In the genomic region with DNA sequence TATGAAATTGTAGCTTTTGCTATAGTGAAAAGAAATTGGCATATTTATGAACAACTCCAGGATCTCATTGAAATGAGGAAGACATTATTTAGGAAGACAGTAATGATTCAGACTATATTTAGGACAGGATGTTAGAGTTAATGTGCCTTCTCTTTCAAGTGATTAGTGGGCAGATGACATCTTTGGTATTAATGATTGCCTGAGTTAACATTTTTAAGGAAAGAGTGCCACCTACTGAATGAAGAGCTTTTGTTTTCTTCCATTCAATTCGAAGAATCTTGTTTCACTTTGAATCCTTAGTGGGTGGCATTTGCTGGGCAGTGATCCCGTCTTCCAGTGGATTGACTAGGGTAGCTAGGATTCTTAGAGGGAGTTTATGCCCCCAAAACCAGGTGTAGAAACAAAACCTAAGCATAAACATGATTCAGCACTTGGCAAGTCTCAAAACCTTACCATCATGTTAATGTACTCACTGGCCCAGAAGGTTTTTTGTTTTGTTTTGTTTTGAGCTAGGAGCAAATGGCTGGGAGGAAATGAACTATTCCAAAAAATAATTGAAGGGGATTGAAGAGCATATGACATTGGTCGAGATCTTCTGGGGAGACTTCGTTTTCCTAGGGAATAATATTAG, we compare ENCODE assay signal across 8 cellular contexts. TPM values are rescaled to one million over a fixed set of nuclear protein-coding genes. Genes with fewer than 3 reads are reported as not detected.
DNase-seq lines count a peak whose midpoint lies in the region; ATAC-seq, FAIRE-seq and TF ChIP-seq lines count a peak whose summit lies in the region.

No MANE protein-coding gene starts in this region.

- DNase-seq in Calu3 (no peak), NAMALWA (ENCODE audit: low spot score) (peak; percentile 64), frontal cortex (ENCODE audit: low spot score in 2 of 2) (peak in 1 of 2 donors; percentile 30), psoas muscle (no peak)
- DNase-seq in activated CD4-positive, alpha-beta memory T cell treated with anti-CD3 and anti-CD28 coated beads for 36 hours = no peak
- DNase-seq in stimulated activated CD4-positive, alpha-beta T cell treated with anti-CD3 and anti-CD28 coated beads, Interleukin-4, amount 100 ng/mL, for 4 hours = no peak

- H3K4me1 Mint-ChIP-seq in Calu3 (ENCODE audit: low read depth, unreplicated experiment) = peaks cover 71% of the 10 kb centered on the region
- H3K4me1 Mint-ChIP-seq in activated CD4-positive, alpha-beta memory T cell treated with anti-CD3 and anti-CD28 coated beads for 36 hours (ENCODE audit: low read depth) = peaks cover 85% of the 10 kb centered on the region

- POLR2A ChIA-PET in activated CD4-positive, alpha-beta memory T cell treated with anti-CD3 and anti-CD28 coated beads for 36 hours (lab: Charles Lee) = interaction anchor here (0.6 to 1.4 kb wide), 5 partner anchors 9 to 510 kb away, joined by 3 to 8 read pairs (median 4); no protein-coding TSS in a partner anchor

- 11 to 12% (median 11%) methylated on average over 4 of the region's 4 CpGs for WGBS in psoas muscle, 3 donors

- peak; percentile 75 for FAIRE-seq in frontal cortex (lab: Jason Lieb, UNC)

- no peaks in the 10 kb centered on the region for H3K9me3 ChIP-seq in psoas muscle

- H3K27me3 ChIP-seq in psoas muscle (ENCODE audit: insufficient read depth in 3 of 3, low read length in 2 of 3) = no peaks in the 10 kb centered on the region

- TF ChIP-seq CTCF in Calu3 (IDR thresholded peaks at IDR 0.05; ENCODE audit: unreplicated experiment) (peak; percentile 43), psoas muscle (IDR thresholded peaks at IDR 0.05) (peak; percentile 62)

- CTCF ChIA-PET in Calu3 (lab: Charles Lee) = interaction anchor here (0.6 to 2.5 kb wide), 7 partner anchors 10 to 567 kb away, joined by 3 to 45 read pairs (median 3); no protein-coding TSS in a partner anchor
- CTCF ChIA-PET in activated CD4-positive, alpha-beta memory T cell treated with anti-CD3 and anti-CD28 coated beads for 36 hours (lab: Charles Lee) = interaction anchor here (0.5 to 11.8 kb wide), 52 partner anchors 8 to 1254 kb away, joined by 3 to 172 read pairs (median 4); no protein-coding TSS in a partner anchor

- H3K4me3 Mint-ChIP-seq in Calu3 (ENCODE audit: low read depth, unreplicated experiment) = peak overlapping the region; percentile 53
- peak overlapping the region; percentile 55 for H3K4me3 Mint-ChIP-seq in activated CD4-positive, alpha-beta memory T cell treated with anti-CD3 and anti-CD28 coated beads for 36 hours

- H3K36me3 ChIP-seq in psoas muscle (ENCODE audit: insufficient read depth in 1 of 2, low read depth in 1 of 2) = no peaks in the 10 kb centered on the region

- H3K36me3 Mint-ChIP-seq in Calu3 (ENCODE audit: insufficient read depth, unreplicated experiment) = peaks cover 7% of the 10 kb centered on the region
- H3K36me3 Mint-ChIP-seq in activated CD4-positive, alpha-beta memory T cell treated with anti-CD3 and anti-CD28 coated beads for 36 hours = no peaks in the 10 kb centered on the region

- peak; percentile 65 for ATAC-seq in GM18909 (IDR thresholded peaks at IDR 0.05; ENCODE audit: poor library complexity, unreplicated experiment)
- ATAC-seq in psoas muscle = peak; percentile 57 to 87 (median 64)
- no peak for ATAC-seq in GM21515 (IDR thresholded peaks at IDR 0.05; ENCODE audit: unreplicated experiment)

- H3K27ac ChIP-seq in psoas muscle = peak overlapping the region; percentile 20

- no peaks in the 10 kb centered on the region for H3K9me3 Mint-ChIP-seq in Calu3 (ENCODE audit: low read depth, unreplicated experiment)
- H3K9me3 Mint-ChIP-seq in activated CD4-positive, alpha-beta memory T cell treated with anti-CD3 and anti-CD28 coated beads for 36 hours = no peaks in the 10 kb centered on the region

- H3K4me1 ChIP-seq in psoas muscle = peaks cover 43% of the 10 kb centered on the region

- no peaks in the 10 kb centered on the region for H3K27me3 Mint-ChIP-seq in Calu3 (ENCODE audit: unreplicated experiment)
- no peaks in the 10 kb centered on the region for H3K27me3 Mint-ChIP-seq in activated CD4-positive, alpha-beta memory T cell treated with anti-CD3 and anti-CD28 coated beads for 36 hours

- H3K27ac Mint-ChIP-seq in Calu3 (ENCODE audit: unreplicated experiment) = peak overlapping the region; percentile 57
- peak overlapping the region; percentile 80 for H3K27ac Mint-ChIP-seq in activated CD4-positive, alpha-beta memory T cell treated with anti-CD3 and anti-CD28 coated beads for 36 hours

- intact Hi-C loops in Calu3 (cut with micrococcal nuclease; ENCODE audit: unreplicated experiment) = loop anchor here (1.0 to 10.0 kb wide), 5 partner anchors 314 to 568 kb away; no protein-coding TSS in a partner anchor
- intact Hi-C loops in activated CD4-positive, alpha-beta memory T cell treated with anti-CD3 and anti-CD28 coated beads for 36 hours (cut with micrococcal nuclease) = loop anchor here (1.0 to 5.0 kb wide), 7 partner anchors 21 to 1666 kb away; partner anchors contain the start of gene CDC20B
- intact Hi-C loops in psoas muscle (cut with DNase I) = loop anchor here (1.0 to 10.0 kb wide), 4 partner anchors 566 to 908 kb away; no protein-coding TSS in a partner anchor

- peak overlapping the region; percentile 44 for H3K4me3 ChIP-seq in psoas muscle

- BruUV-seq in Calu3 (replicated peaks; lab: Mats Ljungman, UMichigan) = no TSS peak

RNA-seq across cellular contexts. Expression of gene MAP3K1, which starts 23.2 kb away (rescaled TPM):
- total RNA-seq in Calu3 (2022) (32.9 and 33.1 TPM in 2 replicates), frontal cortex (22.8 TPM), psoas muscle (1 to 10 TPM; 3.0 to 5.2 (median 4.2) TPM)
- total RNA-seq in activated CD4-positive, alpha-beta memory T cell treated with anti-CD3 and anti-CD28 coated beads for 36 hours = 10 to 100 TPM; 20.5 to 20.6 TPM
- 1 to 10 TPM in 2 of 3 donors, under 1 TPM in 1; 0.97 to 1.5 (median 1.5) TPM for polyA plus RNA-seq in psoas muscle
